1 cellular context compared by ENCODE assay signal in the genomic region with DNA sequence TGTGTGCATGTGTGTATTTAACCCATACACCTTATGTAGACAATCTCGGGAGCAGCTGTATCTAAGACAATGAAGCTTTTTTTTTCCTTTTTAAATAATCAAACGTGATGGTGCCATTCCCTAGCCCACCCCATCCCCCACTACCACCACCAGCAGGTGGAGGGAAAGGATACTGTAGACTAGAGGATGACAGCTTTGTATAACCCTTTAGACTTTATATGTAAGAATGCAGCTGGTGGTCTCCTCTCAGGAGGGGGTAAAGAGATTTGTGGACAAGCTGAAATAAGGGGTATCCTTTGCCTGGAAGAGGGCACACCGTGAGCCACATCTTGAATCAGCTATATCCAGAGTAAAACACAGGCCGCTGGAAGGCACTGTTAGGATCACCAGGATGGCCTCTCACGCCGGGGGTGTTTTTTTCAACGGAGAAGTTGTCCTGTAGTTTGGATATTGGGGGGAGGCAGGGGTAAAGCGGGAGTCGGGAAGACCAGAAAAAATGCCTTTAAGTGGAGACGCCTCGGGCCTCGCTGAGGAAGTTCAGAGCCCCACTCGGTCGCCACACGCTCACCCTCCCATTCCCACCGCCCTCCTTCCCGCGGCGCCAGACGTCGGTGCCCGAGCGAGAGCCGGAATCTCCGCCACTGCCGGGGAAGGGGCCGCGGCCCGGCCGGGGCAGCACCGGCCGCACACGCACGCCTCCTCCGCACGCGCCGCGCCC.
TF ChIP-seq lines count a peak whose summit lies in the region.

No MANE protein-coding gene starts in this region.

TF ChIP-seq in SK-N-SH, 30 proteins besides CTCF, POLR2A, EP300 and RAD21 (continued from another document):
- TF ChIP-seq IRF3 (IDR thresholded peaks at IDR 0.05; ENCODE audit: low read depth, low read length) (no peak), FOXJ3 (CRISPR knock-in tag; IDR thresholded peaks at IDR 0.05) (no peak), REST (IDR thresholded peaks at IDR 0.05; ENCODE audit: low read depth, low read length) (no peak), CHD2 (IDR thresholded peaks at IDR 0.05; ENCODE audit: low read length, partially characterized antibody) (no peak), NRF1 (IDR thresholded peaks at IDR 0.05; ENCODE audit: low read depth, low read length) (no peak), POLR2AphosphoS5 (IDR thresholded peaks at IDR 0.05; ENCODE audit: low read depth, low read length) (no peak), MEF2A (IDR thresholded peaks at IDR 0.05; ENCODE audit: borderline replicate concordance, low read depth) (no peak)
- TF ChIP-seq, protein P1, sequence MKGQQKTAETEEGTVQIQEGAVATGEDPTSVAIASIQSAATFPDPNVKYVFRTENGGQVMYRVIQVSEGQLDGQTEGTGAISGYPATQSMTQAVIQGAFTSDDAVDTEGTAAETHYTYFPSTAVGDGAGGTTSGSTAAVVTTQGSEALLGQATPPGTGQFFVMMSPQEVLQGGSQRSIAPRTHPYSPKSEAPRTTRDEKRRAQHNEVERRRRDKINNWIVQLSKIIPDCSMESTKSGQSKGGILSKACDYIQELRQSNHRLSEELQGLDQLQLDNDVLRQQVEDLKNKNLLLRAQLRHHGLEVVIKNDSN (IDR thresholded peaks at IDR 0.05; ENCODE audit: borderline replicate concordance, low read depth): no peak
